ENCODE assay signal across 1 cellular context in the genomic region with DNA sequence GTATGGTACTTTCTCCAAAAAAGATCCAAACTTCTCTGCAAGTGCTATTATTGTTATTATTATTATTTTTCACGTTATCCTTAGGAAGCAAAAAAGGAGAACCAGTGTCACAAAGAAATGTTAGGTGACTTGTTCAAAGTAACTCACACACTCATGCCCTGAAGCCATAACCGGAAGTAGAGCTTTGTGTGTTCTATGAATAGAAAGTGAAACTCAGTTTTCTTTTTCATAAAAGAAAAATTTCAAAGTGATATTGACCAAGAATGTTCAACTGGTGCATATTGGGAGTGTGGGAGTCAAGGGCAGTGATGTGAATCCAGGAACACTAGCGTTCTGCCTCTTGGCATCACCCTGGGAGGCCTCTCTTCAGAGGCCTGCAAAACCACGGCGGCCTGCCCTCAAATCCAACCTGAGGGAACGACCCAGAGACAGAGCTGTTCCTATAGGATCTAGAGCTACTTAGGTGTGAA.
TF ChIP-seq lines count a peak whose summit lies in the region.

No MANE protein-coding gene starts in this region.

TF ChIP-seq in K562, 482 proteins besides CTCF, POLR2A, EP300 and RAD21 (continued from another document):
- TF ChIP-seq, protein P1, sequence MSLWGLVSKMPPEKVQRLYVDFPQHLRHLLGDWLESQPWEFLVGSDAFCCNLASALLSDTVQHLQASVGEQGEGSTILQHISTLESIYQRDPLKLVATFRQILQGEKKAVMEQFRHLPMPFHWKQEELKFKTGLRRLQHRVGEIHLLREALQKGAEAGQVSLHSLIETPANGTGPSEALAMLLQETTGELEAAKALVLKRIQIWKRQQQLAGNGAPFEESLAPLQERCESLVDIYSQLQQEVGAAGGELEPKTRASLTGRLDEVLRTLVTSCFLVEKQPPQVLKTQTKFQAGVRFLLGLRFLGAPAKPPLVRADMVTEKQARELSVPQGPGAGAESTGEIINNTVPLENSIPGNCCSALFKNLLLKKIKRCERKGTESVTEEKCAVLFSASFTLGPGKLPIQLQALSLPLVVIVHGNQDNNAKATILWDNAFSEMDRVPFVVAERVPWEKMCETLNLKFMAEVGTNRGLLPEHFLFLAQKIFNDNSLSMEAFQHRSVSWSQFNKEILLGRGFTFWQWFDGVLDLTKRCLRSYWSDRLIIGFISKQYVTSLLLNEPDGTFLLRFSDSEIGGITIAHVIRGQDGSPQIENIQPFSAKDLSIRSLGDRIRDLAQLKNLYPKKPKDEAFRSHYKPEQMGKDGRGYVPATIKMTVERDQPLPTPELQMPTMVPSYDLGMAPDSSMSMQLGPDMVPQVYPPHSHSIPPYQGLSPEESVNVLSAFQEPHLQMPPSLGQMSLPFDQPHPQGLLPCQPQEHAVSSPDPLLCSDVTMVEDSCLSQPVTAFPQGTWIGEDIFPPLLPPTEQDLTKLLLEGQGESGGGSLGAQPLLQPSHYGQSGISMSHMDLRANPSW (CRISPR knock-in tag; IDR thresholded peaks at IDR 0.05): no peak
- TF ChIP-seq, protein P2, sequence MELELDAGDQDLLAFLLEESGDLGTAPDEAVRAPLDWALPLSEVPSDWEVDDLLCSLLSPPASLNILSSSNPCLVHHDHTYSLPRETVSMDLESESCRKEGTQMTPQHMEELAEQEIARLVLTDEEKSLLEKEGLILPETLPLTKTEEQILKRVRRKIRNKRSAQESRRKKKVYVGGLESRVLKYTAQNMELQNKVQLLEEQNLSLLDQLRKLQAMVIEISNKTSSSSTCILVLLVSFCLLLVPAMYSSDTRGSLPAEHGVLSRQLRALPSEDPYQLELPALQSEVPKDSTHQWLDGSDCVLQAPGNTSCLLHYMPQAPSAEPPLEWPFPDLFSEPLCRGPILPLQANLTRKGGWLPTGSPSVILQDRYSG (tag; conservative IDR thresholded peaks at IDR 0.05; ENCODE audit: low read depth): peak; percentile 86; the same call in 1 of the 2 replicates
- no peak for TF ChIP-seq KLF1 (tag; IDR thresholded peaks at IDR 0.05)
- TF ChIP-seq NFYB (IDR thresholded peaks at IDR 0.05; ENCODE audit: extremely low read depth, insufficient read length): no peak
- no peak for TF ChIP-seq RAD51 (IDR thresholded peaks at IDR 0.05; ENCODE audit: borderline replicate concordance, low read depth)
- TF ChIP-seq, protein P3, sequence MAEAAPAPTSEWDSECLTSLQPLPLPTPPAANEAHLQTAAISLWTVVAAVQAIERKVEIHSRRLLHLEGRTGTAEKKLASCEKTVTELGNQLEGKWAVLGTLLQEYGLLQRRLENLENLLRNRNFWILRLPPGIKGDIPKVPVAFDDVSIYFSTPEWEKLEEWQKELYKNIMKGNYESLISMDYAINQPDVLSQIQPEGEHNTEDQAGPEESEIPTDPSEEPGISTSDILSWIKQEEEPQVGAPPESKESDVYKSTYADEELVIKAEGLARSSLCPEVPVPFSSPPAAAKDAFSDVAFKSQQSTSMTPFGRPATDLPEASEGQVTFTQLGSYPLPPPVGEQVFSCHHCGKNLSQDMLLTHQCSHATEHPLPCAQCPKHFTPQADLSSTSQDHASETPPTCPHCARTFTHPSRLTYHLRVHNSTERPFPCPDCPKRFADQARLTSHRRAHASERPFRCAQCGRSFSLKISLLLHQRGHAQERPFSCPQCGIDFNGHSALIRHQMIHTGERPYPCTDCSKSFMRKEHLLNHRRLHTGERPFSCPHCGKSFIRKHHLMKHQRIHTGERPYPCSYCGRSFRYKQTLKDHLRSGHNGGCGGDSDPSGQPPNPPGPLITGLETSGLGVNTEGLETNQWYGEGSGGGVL (CRISPR knock-in tag; IDR thresholded peaks at IDR 0.05): no peak
